ENCODE assay signal across 24 cellular contexts in the genomic region with DNA sequence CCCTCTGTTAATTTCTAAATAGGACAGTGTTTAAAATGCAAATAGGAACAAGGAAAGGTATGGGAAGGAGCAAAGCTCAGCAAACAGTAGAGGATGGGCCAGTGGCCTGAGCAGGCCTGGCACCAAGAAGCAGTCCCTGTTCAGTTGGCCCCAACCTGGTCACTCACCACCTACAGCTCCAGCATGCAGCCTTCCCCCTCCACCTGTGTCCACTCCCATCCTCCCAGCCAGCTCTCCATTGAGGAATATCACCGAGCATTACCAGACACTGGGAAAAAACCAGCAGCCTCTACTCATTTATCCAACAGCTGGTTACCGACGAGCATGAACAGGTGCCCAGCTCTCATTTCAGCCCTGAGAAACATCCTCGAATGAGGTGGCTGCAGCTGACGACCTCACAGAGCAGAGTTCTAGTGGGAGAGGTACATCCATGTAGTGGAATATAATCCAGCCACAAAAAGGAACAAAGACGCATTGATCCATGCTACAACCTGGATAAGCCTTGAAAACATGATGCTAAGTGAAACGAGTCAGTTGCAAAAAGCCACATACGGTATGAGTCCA. TPM values are rescaled to one million over a fixed set of nuclear protein-coding genes. Genes with fewer than 3 reads are reported as not detected.
A peak's percentile ranks its signal among the peaks of the same experiment; 100 is the strongest.
DNase-seq lines count a peak whose midpoint lies in the region; ATAC-seq, FAIRE-seq and TF ChIP-seq lines count a peak whose summit lies in the region.
"Had no signal": no experiment of that assay in that cellular context is flagged by ENCODE, and none has a peak within 500 bp of the region (broad histone marks: within the 10 kb centered on the region; RNA-seq: fewer than 3 reads in every experiment).

No MANE protein-coding gene starts in this region.

- H3K27me3 Mint-ChIP-seq in T-helper 2 cell treated with Interferon-gamma antibody and Interleukin-4, amounts not matched to agents 5 μg/mL and 100 μg/mL, for 36 hours (ENCODE audit: low read depth): no peaks in the 10 kb centered on the region
- H3K27me3 Mint-ChIP-seq: brain, type B pancreatic cell had no signal

- H3K36me3 Mint-ChIP-seq in T-helper 2 cell treated with Interferon-gamma antibody and Interleukin-4, amounts not matched to agents 5 μg/mL and 100 μg/mL, for 36 hours (ENCODE audit: low read depth): peaks cover 6% of the 10 kb centered on the region

- peaks cover 19% of the 10 kb centered on the region for H4K20me1 ChIP-seq in smooth muscle cell (ENCODE audit: low read depth)

- H3K27ac ChIP-seq in A549 (peak overlapping the region; percentile 22 to 34; a peak in 2 of 6 replicates), C4-2B (peak overlapping the region; percentile 78), smooth muscle cell (ENCODE audit: low read depth) (no peak overlapping the region)
- H3K27ac ChIP-seq: esophagus squamous epithelium, HL-60 had no signal

- WGBS in A549 (ENCODE audit: missing lambda C conversion rate): 87% methylated on average over 8 of the region's 8 CpGs
- 87% methylated on average over 8 of the region's 8 CpGs for WGBS in smooth muscle cell (ENCODE audit: low lambda C conversion rate)

- no peak overlapping the region for H2AFZ ChIP-seq in smooth muscle cell (ENCODE audit: low read depth)

- no peak for TF ChIP-seq EP300 in A549 (IDR thresholded peaks at IDR 0.05)

- H3K9me3 Mint-ChIP-seq in T-helper 2 cell treated with Interferon-gamma antibody and Interleukin-4, amounts not matched to agents 5 μg/mL and 100 μg/mL, for 36 hours: peaks cover 14% of the 10 kb centered on the region
- H3K9me3 Mint-ChIP-seq: type B pancreatic cell had no signal

- no peaks in the 10 kb centered on the region for H3F3A ChIP-seq in smooth muscle cell (ENCODE audit: low read depth)

- no peak overlapping the region for H3K4me3 ChIP-seq in A549
- no peak overlapping the region for H3K4me3 ChIP-seq in smooth muscle cell
- H3K4me3 ChIP-seq: esophagus squamous epithelium had no signal

- ATAC-seq in A549 (no peak), GM21381 (IDR thresholded peaks at IDR 0.05; ENCODE audit: unreplicated experiment) (no peak)
- ATAC-seq: HepG2 had no signal

- no peaks in the 10 kb centered on the region for H3K27me3 ChIP-seq in smooth muscle cell (ENCODE audit: low read depth)
- H3K27me3 ChIP-seq: esophagus squamous epithelium had no signal

- H3K4me1 Mint-ChIP-seq in T-helper 2 cell treated with Interferon-gamma antibody and Interleukin-4, amounts not matched to agents 5 μg/mL and 100 μg/mL, for 36 hours (ENCODE audit: low read depth): peaks cover 20% of the 10 kb centered on the region

- H3K9ac ChIP-seq in smooth muscle cell (ENCODE audit: low read depth): no peak overlapping the region
- H3K9ac ChIP-seq: SK-N-SH had no signal

- no peak for TF ChIP-seq POLR2A in A549 (IDR thresholded peaks at IDR 0.05; ENCODE audit: low read length)

- DNase-seq in A549 (ENCODE audit: low read depth in 1 of 2, low spot score in 1 of 2): no peak
- DNase-seq in NCI-H2196 (lab: John Stamatoyannopoulos, UW; ENCODE audit: unreplicated experiment): peak; percentile 34
- DNase-seq in cerebellar cortex (ENCODE audit: low spot score): peak; percentile 18
- no peak for DNase-seq in stimulated activated naive CD4-positive, alpha-beta T cell treated with Interleukin-2 at 50 U/mL for 16 hours (lab: John Stamatoyannopoulos, UW)
- DNase-seq in T-helper 2 cell treated with Interferon-gamma antibody and Interleukin-4, amounts not matched to agents 5 μg/mL and 100 μg/mL, for 36 hours (ENCODE audit: low spot score): no peak
- DNase-seq in smooth muscle cell (lab: John Stamatoyannopoulos, UW; ENCODE audit: unreplicated experiment): no peak
- DNase-seq: activated CD4-positive, CD25-positive, alpha-beta regulatory T cell; activated CD8-positive, alpha-beta memory T cell treated with anti-CD3 and anti-CD28 coated beads, Interleukin-2, amount 50 U/mL, for 48 hours; EL; esophagus squamous epithelium; GOT3; kidney glomerular epithelial cell; mesenchymal stem cell; NCI-H1105 treated with DMSO at 0.1 percent for 48 hours; NCI-H345; SK-N-SH; T1000 had no signal

- H3K36me3 ChIP-seq in smooth muscle cell (ENCODE audit: low read depth): no peaks in the 10 kb centered on the region
- H3K36me3 ChIP-seq: esophagus squamous epithelium had no signal

- H3K79me2 ChIP-seq in smooth muscle cell (ENCODE audit: low read depth): no peaks in the 10 kb centered on the region

- H3K27ac Mint-ChIP-seq in T-helper 2 cell treated with Interferon-gamma antibody and Interleukin-4, amounts not matched to agents 5 μg/mL and 100 μg/mL, for 36 hours: no peak overlapping the region
- H3K27ac Mint-ChIP-seq: type B pancreatic cell had no signal

- POLR2A ChIA-PET in A549 (lab: Yijun Ruan, JAX): no interaction called here

- no peak for TF ChIP-seq CTCF in A549 (IDR thresholded peaks at IDR 0.05)
- no peak for TF ChIP-seq CTCF in C4-2B (conservative IDR thresholded peaks at IDR 0.05)
- no peak for TF ChIP-seq CTCF in smooth muscle cell (IDR thresholded peaks at IDR 0.05; ENCODE audit: borderline replicate concordance, insufficient read depth, poor library complexity, severe bottlenecking)

- peaks cover 6% of the 10 kb centered on the region; the same call in 1 of the 3 replicates for H3K9me3 ChIP-seq in A549
- no peaks in the 10 kb centered on the region for H3K9me3 ChIP-seq in smooth muscle cell (replicated peaks; ENCODE audit: low read depth)
- H3K9me3 ChIP-seq: esophagus squamous epithelium, SK-N-SH had no signal

- H3K4me2 ChIP-seq in A549: no peak overlapping the region
- H3K4me2 ChIP-seq in smooth muscle cell: no peak overlapping the region
- H3K4me2 ChIP-seq: SK-N-SH had no signal

- FAIRE-seq in A549 (lab: Jason Lieb, UNC): peak; percentile 73
- FAIRE-seq: HepG2, RCC 7860 had no signal

- H3K4me3 Mint-ChIP-seq in T-helper 2 cell treated with Interferon-gamma antibody and Interleukin-4, amounts not matched to agents 5 μg/mL and 100 μg/mL, for 36 hours: no peak overlapping the region
- H3K4me3 Mint-ChIP-seq: brain, type B pancreatic cell had no signal

- CTCF ChIA-PET in A549 (lab: Yijun Ruan, JAX): no interaction called here

- TF ChIP-seq RAD21 in A549 (conservative IDR thresholded peaks at IDR 0.05 in 1 of 2, IDR thresholded peaks at IDR 0.05 in 1 of 2): no peak

- H3K4me1 ChIP-seq in A549 (peaks cover 43% of the 10 kb centered on the region), smooth muscle cell (ENCODE audit: low read depth) (no peaks in the 10 kb centered on the region)

TF ChIP-seq in A549, 52 proteins besides CTCF, POLR2A, EP300 and RAD21 (continues in another document):
- TF ChIP-seq HEYL (CRISPR knock-in tag; IDR thresholded peaks at IDR 0.05) (no peak), ZFP36 (IDR thresholded peaks at IDR 0.05; ENCODE audit: borderline replicate concordance, partially characterized antibody) (no peak), RCOR1 (IDR thresholded peaks at IDR 0.05; ENCODE audit: low read depth, low read length) (no peak), MAX (IDR thresholded peaks at IDR 0.05) (no peak), TFCP2L1 (CRISPR knock-in tag; IDR thresholded peaks at IDR 0.05) (no peak), HOXB13 (CRISPR knock-in tag; IDR thresholded peaks at IDR 0.05; ENCODE audit: low read depth) (no peak)
- TF ChIP-seq, protein P1, sequence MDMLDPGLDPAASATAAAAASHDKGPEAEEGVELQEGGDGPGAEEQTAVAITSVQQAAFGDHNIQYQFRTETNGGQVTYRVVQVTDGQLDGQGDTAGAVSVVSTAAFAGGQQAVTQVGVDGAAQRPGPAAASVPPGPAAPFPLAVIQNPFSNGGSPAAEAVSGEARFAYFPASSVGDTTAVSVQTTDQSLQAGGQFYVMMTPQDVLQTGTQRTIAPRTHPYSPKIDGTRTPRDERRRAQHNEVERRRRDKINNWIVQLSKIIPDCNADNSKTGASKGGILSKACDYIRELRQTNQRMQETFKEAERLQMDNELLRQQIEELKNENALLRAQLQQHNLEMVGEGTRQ (IDR thresholded peaks at IDR 0.05): no peak
- TF ChIP-seq, protein P2, sequence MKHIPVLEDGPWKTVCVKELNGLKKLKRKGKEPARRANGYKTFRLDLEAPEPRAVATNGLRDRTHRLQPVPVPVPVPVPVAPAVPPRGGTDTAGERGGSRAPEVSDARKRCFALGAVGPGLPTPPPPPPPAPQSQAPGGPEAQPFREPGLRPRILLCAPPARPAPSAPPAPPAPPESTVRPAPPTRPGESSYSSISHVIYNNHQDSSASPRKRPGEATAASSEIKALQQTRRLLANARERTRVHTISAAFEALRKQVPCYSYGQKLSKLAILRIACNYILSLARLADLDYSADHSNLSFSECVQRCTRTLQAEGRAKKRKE (CRISPR knock-in tag; IDR thresholded peaks at IDR 0.05; ENCODE audit: low read depth): no peak

RNA-seq across cellular contexts. Expression of gene CD99L2, which starts 25.6 kb away (rescaled TPM):
- polyA plus RNA-seq in A549 (2011; rRNA removed) (65.3 and 66.5 TPM in 2 replicates), A549 (2017; fragmentation: RNase III; extraction: RNeasy Plus Mini Kit Qiagen cat#74134 plus additional on column Dnase treatment) (41.8 to 58.3 TPM (median 50.5 TPM) in 3 replicates), smooth muscle cell (31.2 and 44.6 TPM in 2 replicates)
- polyA plus RNA-seq in A549 (2012; cell fraction: cytosol; rRNA removed): 42.4 and 52.0 TPM in 2 replicates
- 65.3 and 66.7 TPM in 2 replicates for polyA plus RNA-seq in A549 (2012; cell fraction: nucleus; rRNA removed)
- 67.2 and 68.7 TPM in 2 replicates for polyA minus RNA-seq in A549 (2011; rRNA and poly(A)+ RNA removed)
- 42.3 and 43.7 TPM in 2 replicates for total RNA-seq in smooth muscle cell

Comparison
In these comparisons a context has a peak if more than half of its experiments do, and no peak if none do; other contexts are left out.
1. DNase-seq: peak in NCI-H2196 (single experiment) and cerebellar cortex (single experiment); none in A549 (0 of 2), stimulated activated naive CD4-positive, alpha-beta T cell treated with Interleukin-2 at 50 U/mL for 16 hours (single experiment), T-helper 2 cell treated with Interferon-gamma antibody and Interleukin-4, amounts not matched to agents 5 μg/mL and 100 μg/mL, for 36 hours (single experiment) and smooth muscle cell (single experiment).